In the genomic region with DNA sequence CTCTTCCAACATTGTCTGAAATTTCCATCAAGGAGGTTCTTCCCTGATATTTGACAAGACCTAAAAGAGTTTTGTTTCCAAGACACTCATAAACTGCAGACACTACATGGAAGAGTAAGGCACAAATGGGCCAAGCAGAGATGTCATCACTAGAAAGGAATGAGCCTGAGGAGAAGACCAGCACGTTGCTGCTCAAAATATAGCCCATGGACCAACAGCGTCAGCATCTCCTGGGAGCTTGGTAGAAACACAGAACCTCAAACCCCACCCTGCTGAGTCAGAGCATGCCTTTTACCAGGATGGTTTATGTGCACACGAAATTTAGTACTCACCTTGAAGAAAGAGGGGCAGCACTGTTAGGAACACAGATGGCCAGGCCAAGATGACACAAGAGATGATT, we compare ENCODE assay signal across 32 cellular contexts.
DNase-seq lines count a peak whose midpoint lies in the region; ATAC-seq and TF ChIP-seq lines count a peak whose summit lies in the region.
"Had no signal": no experiment of that assay in that cellular context is flagged by ENCODE, and none has a peak within 500 bp of the region (broad histone marks: within the 10 kb centered on the region; RNA-seq: fewer than 3 reads in every experiment).

No MANE protein-coding gene starts in this region.

- no peaks in the 10 kb centered on the region for H3K36me3 ChIP-seq in osteoblast (ENCODE audit: insufficient read depth, low read length)
- H3K36me3 ChIP-seq: esophagus squamous epithelium, lower lobe of right lung had no signal

- peaks cover 10% of the 10 kb centered on the region for H3K36me3 Mint-ChIP-seq in type B pancreatic cell

- H3K4me1 ChIP-seq in osteoblast (ENCODE audit: insufficient read depth, low read length), result peaks cover 5% of the 10 kb centered on the region
- H3K4me1 ChIP-seq: esophagus squamous epithelium, lower lobe of right lung had no signal

- no peaks in the 10 kb centered on the region for H3K27me3 ChIP-seq in osteoblast (ENCODE audit: insufficient read depth, low read length)
- H3K27me3 ChIP-seq: esophagus squamous epithelium had no signal

- H3K9me3 ChIP-seq in osteoblast (ENCODE audit: low read depth, low read length), result no peaks in the 10 kb centered on the region
- H3K9me3 ChIP-seq: esophagus squamous epithelium, lower lobe of right lung, mucosa of descending colon had no signal

- ATAC-seq in GM21390 (IDR thresholded peaks at IDR 0.05; ENCODE audit: unreplicated experiment), result no peak
- ATAC-seq: activated CD4-positive, CD25-positive, alpha-beta regulatory T cell treated with anti-CD3 and anti-CD28 coated beads, Interleukin-2, amount 50 U/mL, for 24 hours; lower lobe of right lung; mucosa of descending colon; right cardiac atrium had no signal

- H3K27ac Mint-ChIP-seq in type B pancreatic cell, result no peak overlapping the region
- H3K27ac Mint-ChIP-seq: activated T-helper 1 cell treated with anti-CD3 and anti-CD28 coated beads, Interleukin-12 subunit alpha, Interleukin-12 subunit beta, Interleukin-2, Interleukin-4 antibody, amounts not matched to agents 30 ng/mL and 10 ng/mL and 1 ng/mL, durations not matched to agents 14 hours and 24 hours and 36 hours; dendritic cell treated with granulocyte-macrophage colony-stimulating factor and Interleukin-4, amounts not matched to agents 40 ng/mL and 50 ng/mL, for 4 days; endodermal cell; nephron progenitor cell had no signal

- peak overlapping the region; percentile 65 for H3K27ac ChIP-seq in osteoblast (ENCODE audit: low read depth, low read length)
- H3K27ac ChIP-seq: esophagus squamous epithelium, lower lobe of right lung had no signal

- H3K9me3 Mint-ChIP-seq in type B pancreatic cell, result peaks cover 15% of the 10 kb centered on the region
- H3K9me3 Mint-ChIP-seq: activated T-helper 1 cell treated with anti-CD3 and anti-CD28 coated beads, Interleukin-12 subunit alpha, Interleukin-12 subunit beta, Interleukin-2, Interleukin-4 antibody, amounts not matched to agents 30 ng/mL and 10 ng/mL and 1 ng/mL, durations not matched to agents 14 hours and 24 hours and 36 hours had no signal

- no peak overlapping the region for H3K4me3 Mint-ChIP-seq in type B pancreatic cell
- H3K4me3 Mint-ChIP-seq: activated T-helper 1 cell treated with anti-CD3 and anti-CD28 coated beads, Interleukin-12 subunit alpha, Interleukin-12 subunit beta, Interleukin-2, Interleukin-4 antibody, amounts not matched to agents 30 ng/mL and 10 ng/mL and 1 ng/mL, durations not matched to agents 14 hours and 24 hours and 36 hours; dendritic cell treated with granulocyte-macrophage colony-stimulating factor and Interleukin-4, amounts not matched to agents 40 ng/mL and 50 ng/mL, for 4 days; endodermal cell; nephron progenitor cell had no signal

- no peaks in the 10 kb centered on the region for H3K79me2 ChIP-seq in osteoblast (ENCODE audit: insufficient read depth, low read length)

- no peak overlapping the region for H2AFZ ChIP-seq in osteoblast (ENCODE audit: low read length)

- peaks cover 3% of the 10 kb centered on the region for H3K4me1 Mint-ChIP-seq in type B pancreatic cell (ENCODE audit: unreplicated experiment)

- no peak overlapping the region for H3K4me3 ChIP-seq in fibroblast of mammary gland (ENCODE audit: control insufficient read depth, low read depth, low read length)
- no peak overlapping the region for H3K4me3 ChIP-seq in osteoblast (ENCODE audit: insufficient read depth, low read length)
- H3K4me3 ChIP-seq: esophagus squamous epithelium, lower lobe of right lung, mucosa of descending colon had no signal

- no peak overlapping the region for H3K4me2 ChIP-seq in osteoblast (ENCODE audit: insufficient read depth, low read length)

- H3K27me3 Mint-ChIP-seq in type B pancreatic cell, result no peaks in the 10 kb centered on the region

- peak; percentile 69 for DNase-seq in ELR (ENCODE audit: low read depth)
- DNase-seq in NCI-H226, result peak; percentile 64
- DNase-seq in fibroblast of mammary gland (ENCODE audit: low read depth), result peak; percentile 41
- DNase-seq in osteoblast (ENCODE audit: insufficient read length, low spot score, missing footprints), result peak; percentile 38
- no peak for DNase-seq in RPMI8226
- DNase-seq in DMS 273 treated with DMSO at 0.1 percent for 48 hours (lab: John Stamatoyannopoulos, UW), result no peak
- DNase-seq in type B pancreatic cell (ENCODE audit: extremely low spot score, unreplicated experiment), result no peak
- DNase-seq: ACHN; activated CD4-positive, alpha-beta T cell treated with anti-CD3 and anti-CD28 coated beads, Interleukin-2, amount 50 U/mL, for 48 hours; activated CD8-positive, alpha-beta memory T cell treated with anti-CD3 and anti-CD28 coated beads, Interleukin-2, amount 50 U/mL, for 4 hours; activated naive CD4-positive, alpha-beta T cell treated with anti-CD3 and anti-CD28 coated beads, Interleukin-2, amount 50 U/mL, for 16 hours; anterior cingulate cortex; C1 segment of cervical spinal cord; COR-L47; endodermal cell; esophagus squamous epithelium; kidney glomerular epithelial cell; lower lobe of right lung; mucosa of descending colon; NCI-H1417 treated with DMSO at 0.1 percent for 48 hours; NCI-H2081 treated with DMSO at 0.1 percent for 48 hours; NCI-H345; NCI-H748 treated with DMSO at 0.1 percent for 48 hours; nephron progenitor cell; right cardiac atrium; stimulated activated CD4-positive, alpha-beta T cell treated with anti-CD3 and anti-CD28 coated beads, Interleukin-2, amount 100 ng/mL, for 48 hours; substantia nigra; T-helper 1 cell had no signal

- H4K20me1 ChIP-seq in osteoblast (ENCODE audit: insufficient read depth, low read length), result no peaks in the 10 kb centered on the region

- TF ChIP-seq CTCF in fibroblast of mammary gland (conservative IDR thresholded peaks at IDR 0.05; ENCODE audit: control insufficient read depth, insufficient read depth, low read depth, low read length) (no peak), osteoblast (IDR thresholded peaks at IDR 0.05; ENCODE audit: extremely low read depth, low read depth, low read length) (no peak), type B pancreatic cell (conservative IDR thresholded peaks at IDR 0.05) (no peak)

Comparison
In these comparisons a context has a peak if more than half of its experiments do, and no peak if none do; other contexts are left out.
1. DNase-seq: peak in ELR (single experiment), NCI-H226 (single experiment), fibroblast of mammary gland (single experiment) and osteoblast (single experiment); none in RPMI8226 (single experiment), DMS 273 treated with DMSO at 0.1 percent for 48 hours (single experiment) and type B pancreatic cell (single experiment).